ENCODE assay signal across 18 cellular contexts in genomic region chr1:53273526-53273925, GRCh38.
"Had no signal": no experiment of that assay in that cellular context is flagged by ENCODE, and none has a peak within 500 bp of the region (broad histone marks: within the 10 kb centered on the region; RNA-seq: fewer than 3 reads in every experiment).

No MANE protein-coding gene starts in this region.

- H3K9me3 ChIP-seq: ascending aorta, lower lobe of right lung, pancreas, thyroid gland had no signal

- H3K27me3 ChIP-seq: ascending aorta, cardiac muscle cell, pancreas, thyroid gland had no signal

- H3K27ac ChIP-seq: ascending aorta, cardiac muscle cell, lower lobe of right lung, pancreas, thyroid gland had no signal

- H3K36me3 ChIP-seq: cardiac muscle cell, lower lobe of right lung, pancreas had no signal

- FAIRE-seq: endometrium, pancreas, urothelium cell line had no signal

- H3K4me3 ChIP-seq: ascending aorta, cardiac muscle cell, lower lobe of right lung, pancreas, thyroid gland had no signal

- DNase-seq: activated CD4-positive, alpha-beta T cell treated with anti-CD3 and anti-CD28 coated beads for 4 hours; activated CD8-positive, alpha-beta memory T cell treated with anti-CD3 and anti-CD28 coated beads for 24 hours; activated naive CD4-positive, alpha-beta T cell treated with anti-CD3 and anti-CD28 coated beads for 36 hours; activated naive CD8-positive, alpha-beta T cell treated with anti-CD3 and anti-CD28 coated beads, Interleukin-2, amount 50 U/mL, for 24 hours; foreskin melanocyte; head of caudate nucleus; immature natural killer cell; left colon; lower lobe of right lung; midbrain; pancreas; T-helper 2 cell; thyroid gland had no signal

- ATAC-seq: activated naive CD8-positive, alpha-beta T cell treated with anti-CD3 and anti-CD28 coated beads, Interleukin-2, amount 50 U/mL, for 24 hours; left colon; lower lobe of right lung; pancreas; stimulated activated effector memory CD8-positive, alpha-beta T cell treated with anti-CD3 and anti-CD28 coated beads, Interleukin-12 subunit alpha, Interleukin-12 subunit beta, amount 100 ng/mL, for 72 hours had no signal

- H3K4me1 ChIP-seq: ascending aorta, lower lobe of right lung, pancreas, thyroid gland had no signal
